ENCODE assay signal across 2 cellular contexts in the genomic region with DNA sequence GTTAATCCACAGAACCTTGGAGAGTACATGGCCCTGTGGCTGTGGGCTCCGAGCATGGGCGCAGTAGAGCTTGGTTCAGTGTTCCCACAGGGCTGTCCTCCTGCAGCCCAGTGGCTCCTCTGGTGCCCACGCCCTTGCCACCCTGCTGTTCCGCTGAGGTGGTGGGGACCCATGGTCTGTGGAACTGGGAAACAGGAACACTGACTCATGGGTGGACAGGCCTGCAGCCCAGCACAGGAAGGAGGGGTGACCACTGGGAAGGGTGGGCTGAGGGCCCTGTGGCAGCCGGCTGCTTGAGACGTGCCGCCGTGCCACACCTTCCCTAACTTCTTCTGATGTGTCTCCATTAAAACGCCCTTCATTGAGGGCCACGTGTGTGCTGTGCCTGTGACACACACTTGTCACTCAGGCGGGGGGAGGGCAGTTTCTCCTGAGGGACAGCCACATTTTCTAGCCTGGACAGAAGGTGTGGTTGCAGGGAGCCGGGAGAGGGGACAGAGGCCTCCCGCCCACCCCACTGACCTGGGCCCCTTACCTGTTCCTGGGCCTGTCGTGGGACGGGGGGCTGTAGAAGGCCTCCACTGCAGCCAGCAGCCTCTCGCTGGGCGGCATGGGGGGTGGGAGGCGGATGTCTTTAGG.
TF ChIP-seq lines count a peak whose summit lies in the region.

No MANE protein-coding gene starts in this region.

TF ChIP-seq in GM23338, 12 proteins besides CTCF, POLR2A, EP300 and RAD21 (continues in another document):
- TF ChIP-seq ZNF331 (CRISPR knock-in tag; IDR thresholded peaks at IDR 0.05; ENCODE audit: low read depth) (no peak), EZH2phosphoT487 (IDR thresholded peaks at IDR 0.05; ENCODE audit: unreplicated experiment) (no peak), CREB1 (CRISPR knock-in tag; IDR thresholded peaks at IDR 0.05; ENCODE audit: low read depth) (no peak), EZH2 (IDR thresholded peaks at IDR 0.05; ENCODE audit: low read depth, unreplicated experiment) (no peak), JUNB (IDR thresholded peaks at IDR 0.05; ENCODE audit: unreplicated experiment) (no peak), NANOG (IDR thresholded peaks at IDR 0.05; ENCODE audit: borderline replicate concordance) (no peak), STAT1 (IDR thresholded peaks at IDR 0.05; ENCODE audit: unreplicated experiment) (no peak)
- TF ChIP-seq, protein P1, sequence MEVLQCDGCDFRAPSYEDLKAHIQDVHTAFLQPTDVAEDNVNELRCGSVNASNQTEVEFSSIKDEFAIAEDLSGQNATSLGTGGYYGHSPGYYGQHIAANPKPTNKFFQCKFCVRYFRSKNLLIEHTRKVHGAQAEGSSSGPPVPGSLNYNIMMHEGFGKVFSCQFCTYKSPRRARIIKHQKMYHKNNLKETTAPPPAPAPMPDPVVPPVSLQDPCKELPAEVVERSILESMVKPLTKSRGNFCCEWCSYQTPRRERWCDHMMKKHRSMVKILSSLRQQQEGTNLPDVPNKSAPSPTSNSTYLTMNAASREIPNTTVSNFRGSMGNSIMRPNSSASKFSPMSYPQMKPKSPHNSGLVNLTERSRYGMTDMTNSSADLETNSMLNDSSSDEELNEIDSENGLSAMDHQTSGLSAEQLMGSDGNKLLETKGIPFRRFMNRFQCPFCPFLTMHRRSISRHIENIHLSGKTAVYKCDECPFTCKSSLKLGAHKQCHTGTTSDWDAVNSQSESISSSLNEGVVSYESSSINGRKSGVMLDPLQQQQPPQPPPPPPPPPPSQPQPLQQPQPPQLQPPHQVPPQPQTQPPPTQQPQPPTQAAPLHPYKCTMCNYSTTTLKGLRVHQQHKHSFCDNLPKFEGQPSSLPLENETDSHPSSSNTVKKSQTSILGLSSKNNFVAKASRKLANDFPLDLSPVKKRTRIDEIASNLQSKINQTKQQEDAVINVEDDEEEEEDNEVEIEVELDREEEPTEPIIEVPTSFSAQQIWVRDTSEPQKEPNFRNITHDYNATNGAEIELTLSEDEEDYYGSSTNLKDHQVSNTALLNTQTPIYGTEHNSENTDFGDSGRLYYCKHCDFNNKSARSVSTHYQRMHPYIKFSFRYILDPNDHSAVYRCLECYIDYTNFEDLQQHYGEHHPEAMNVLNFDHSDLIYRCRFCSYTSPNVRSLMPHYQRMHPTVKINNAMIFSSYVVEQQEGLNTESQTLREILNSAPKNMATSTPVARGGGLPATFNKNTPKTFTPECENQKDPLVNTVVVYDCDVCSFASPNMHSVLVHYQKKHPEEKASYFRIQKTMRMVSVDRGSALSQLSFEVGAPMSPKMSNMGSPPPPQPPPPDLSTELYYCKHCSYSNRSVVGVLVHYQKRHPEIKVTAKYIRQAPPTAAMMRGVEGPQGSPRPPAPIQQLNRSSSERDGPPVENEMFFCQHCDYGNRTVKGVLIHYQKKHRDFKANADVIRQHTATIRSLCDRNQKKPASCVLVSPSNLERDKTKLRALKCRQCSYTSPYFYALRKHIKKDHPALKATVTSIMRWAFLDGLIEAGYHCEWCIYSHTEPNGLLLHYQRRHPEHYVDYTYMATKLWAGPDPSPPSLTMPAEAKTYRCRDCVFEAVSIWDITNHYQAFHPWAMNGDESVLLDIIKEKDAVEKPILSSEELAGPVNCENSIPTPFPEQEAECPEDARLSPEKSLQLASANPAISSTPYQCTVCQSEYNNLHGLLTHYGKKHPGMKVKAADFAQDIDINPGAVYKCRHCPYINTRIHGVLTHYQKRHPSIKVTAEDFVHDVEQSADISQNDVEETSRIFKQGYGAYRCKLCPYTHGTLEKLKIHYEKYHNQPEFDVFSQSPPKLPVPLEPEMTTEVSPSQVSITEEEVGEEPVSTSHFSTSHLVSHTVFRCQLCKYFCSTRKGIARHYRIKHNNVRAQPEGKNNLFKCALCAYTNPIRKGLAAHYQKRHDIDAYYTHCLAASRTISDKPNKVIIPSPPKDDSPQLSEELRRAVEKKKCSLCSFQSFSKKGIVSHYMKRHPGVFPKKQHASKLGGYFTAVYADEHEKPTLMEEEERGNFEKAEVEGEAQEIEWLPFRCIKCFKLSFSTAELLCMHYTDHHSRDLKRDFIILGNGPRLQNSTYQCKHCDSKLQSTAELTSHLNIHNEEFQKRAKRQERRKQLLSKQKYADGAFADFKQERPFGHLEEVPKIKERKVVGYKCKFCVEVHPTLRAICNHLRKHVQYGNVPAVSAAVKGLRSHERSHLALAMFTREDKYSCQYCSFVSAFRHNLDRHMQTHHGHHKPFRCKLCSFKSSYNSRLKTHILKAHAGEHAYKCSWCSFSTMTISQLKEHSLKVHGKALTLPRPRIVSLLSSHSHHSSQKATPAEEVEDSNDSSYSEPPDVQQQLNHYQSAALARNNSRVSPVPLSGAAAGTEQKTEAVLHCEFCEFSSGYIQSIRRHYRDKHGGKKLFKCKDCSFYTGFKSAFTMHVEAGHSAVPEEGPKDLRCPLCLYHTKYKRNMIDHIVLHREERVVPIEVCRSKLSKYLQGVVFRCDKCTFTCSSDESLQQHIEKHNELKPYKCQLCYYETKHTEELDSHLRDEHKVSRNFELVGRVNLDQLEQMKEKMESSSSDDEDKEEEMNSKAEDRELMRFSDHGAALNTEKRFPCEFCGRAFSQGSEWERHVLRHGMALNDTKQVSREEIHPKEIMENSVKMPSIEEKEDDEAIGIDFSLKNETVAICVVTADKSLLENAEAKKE (CRISPR knock-in tag; IDR thresholded peaks at IDR 0.05), result no peak
- TF ChIP-seq, protein P2, sequence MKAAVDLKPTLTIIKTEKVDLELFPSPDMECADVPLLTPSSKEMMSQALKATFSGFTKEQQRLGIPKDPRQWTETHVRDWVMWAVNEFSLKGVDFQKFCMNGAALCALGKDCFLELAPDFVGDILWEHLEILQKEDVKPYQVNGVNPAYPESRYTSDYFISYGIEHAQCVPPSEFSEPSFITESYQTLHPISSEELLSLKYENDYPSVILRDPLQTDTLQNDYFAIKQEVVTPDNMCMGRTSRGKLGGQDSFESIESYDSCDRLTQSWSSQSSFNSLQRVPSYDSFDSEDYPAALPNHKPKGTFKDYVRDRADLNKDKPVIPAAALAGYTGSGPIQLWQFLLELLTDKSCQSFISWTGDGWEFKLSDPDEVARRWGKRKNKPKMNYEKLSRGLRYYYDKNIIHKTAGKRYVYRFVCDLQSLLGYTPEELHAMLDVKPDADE (IDR thresholded peaks at IDR 0.05), result no peak

TF ChIP-seq in K562, 482 proteins besides CTCF, POLR2A, EP300 and RAD21:
- TF ChIP-seq ZNF23 (CRISPR knock-in tag; IDR thresholded peaks at IDR 0.05), result no peak
- TF ChIP-seq REST (CRISPR knock-in tag; IDR thresholded peaks at IDR 0.05; ENCODE audit: low read depth), result no peak
- peak; percentile 51; the same call in 1 of the 2 replicates for TF ChIP-seq RBFOX2 (IDR thresholded peaks at IDR 0.05; ENCODE audit: low read depth, low read length)
- TF ChIP-seq, protein P3, sequence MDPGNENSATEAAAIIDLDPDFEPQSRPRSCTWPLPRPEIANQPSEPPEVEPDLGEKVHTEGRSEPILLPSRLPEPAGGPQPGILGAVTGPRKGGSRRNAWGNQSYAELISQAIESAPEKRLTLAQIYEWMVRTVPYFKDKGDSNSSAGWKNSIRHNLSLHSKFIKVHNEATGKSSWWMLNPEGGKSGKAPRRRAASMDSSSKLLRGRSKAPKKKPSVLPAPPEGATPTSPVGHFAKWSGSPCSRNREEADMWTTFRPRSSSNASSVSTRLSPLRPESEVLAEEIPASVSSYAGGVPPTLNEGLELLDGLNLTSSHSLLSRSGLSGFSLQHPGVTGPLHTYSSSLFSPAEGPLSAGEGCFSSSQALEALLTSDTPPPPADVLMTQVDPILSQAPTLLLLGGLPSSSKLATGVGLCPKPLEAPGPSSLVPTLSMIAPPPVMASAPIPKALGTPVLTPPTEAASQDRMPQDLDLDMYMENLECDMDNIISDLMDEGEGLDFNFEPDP (CRISPR knock-in tag; IDR thresholded peaks at IDR 0.05), result no peak
- TF ChIP-seq RERE (CRISPR knock-in tag; IDR thresholded peaks at IDR 0.05; ENCODE audit: borderline replicate concordance), result no peak
- TF ChIP-seq POLR2G (IDR thresholded peaks at IDR 0.05; ENCODE audit: low read depth, low read length), result peak; percentile 67
- peak; percentile 52 for TF ChIP-seq RBM22 (IDR thresholded peaks at IDR 0.05; ENCODE audit: low read depth, low read length, poor library complexity, severe bottlenecking)
